Comparison of ENCODE assay signal across 10 cellular contexts in the genomic region with DNA sequence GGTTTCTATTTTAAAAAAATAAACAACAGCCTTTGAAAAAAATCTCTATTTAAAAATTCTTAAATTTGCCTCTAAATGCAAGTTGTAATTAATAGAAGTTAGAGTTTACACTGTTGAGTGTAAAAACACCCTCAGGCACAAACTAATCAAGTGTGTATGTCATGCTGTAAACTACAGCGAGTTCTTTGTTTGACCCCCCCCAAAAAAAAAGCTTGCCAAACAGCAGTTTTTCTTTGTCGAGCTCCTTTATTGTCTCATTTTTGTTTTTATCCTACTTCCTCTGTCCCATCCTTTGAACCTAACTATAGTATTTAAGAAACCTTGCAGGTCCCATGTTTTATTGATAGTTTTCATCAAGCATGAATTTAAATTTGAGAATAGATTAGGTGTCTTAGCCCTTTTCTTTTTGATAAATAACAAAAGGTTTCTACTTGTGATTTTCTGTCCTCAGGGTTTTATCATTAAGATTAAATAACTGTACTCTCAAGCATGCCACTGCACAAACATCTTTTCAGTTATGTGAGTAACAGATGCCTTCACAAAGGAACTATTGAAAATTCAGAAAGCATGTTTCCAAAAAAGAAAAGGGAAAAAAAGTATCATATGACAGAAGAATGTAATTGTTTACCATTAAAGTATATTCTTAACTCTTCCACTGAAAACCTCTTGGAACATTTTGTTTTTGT.
DNase-seq lines count a peak whose midpoint lies in the region; ATAC-seq and TF ChIP-seq lines count a peak whose summit lies in the region.
"Had no signal": no experiment of that assay in that cellular context is flagged by ENCODE, and none has a peak within 500 bp of the region (broad histone marks: within the 10 kb centered on the region; RNA-seq: fewer than 3 reads in every experiment).

No MANE protein-coding gene starts in this region.

- H3K27me3 ChIP-seq in ACC112 (ENCODE audit: insufficient read depth, low read length) (no peaks in the 10 kb centered on the region), breast epithelium (no peaks in the 10 kb centered on the region), osteoblast (ENCODE audit: insufficient read depth, low read length) (no peaks in the 10 kb centered on the region)
- H3K27me3 ChIP-seq: adrenal gland had no signal

- no peak for DNase-seq in breast epithelium (ENCODE audit: low spot score in 2 of 2)
- DNase-seq in osteoblast (ENCODE audit: insufficient read length, low spot score, missing footprints), result no peak
- DNase-seq in effector CD4-positive, alpha-beta T cell, result no peak
- no peak for DNase-seq in NCI-H510A (lab: John Stamatoyannopoulos, UW)
- DNase-seq: adrenal gland, NCI-H1417 treated with DMSO at 0.1 percent for 48 hours had no signal

- H2AFZ ChIP-seq in ACC112 (ENCODE audit: low read length, unreplicated experiment), result no peak overlapping the region
- no peak overlapping the region for H2AFZ ChIP-seq in osteoblast (ENCODE audit: low read length)

- H3K4me2 ChIP-seq in osteoblast (ENCODE audit: insufficient read depth, low read length), result peak overlapping the region; percentile 42

- H3K79me2 ChIP-seq in ACC112 (ENCODE audit: control insufficient read depth, insufficient read depth, low read length, unreplicated experiment) (peaks cover 31% of the 10 kb centered on the region), osteoblast (ENCODE audit: insufficient read depth, low read length) (peaks cover 77% of the 10 kb centered on the region)

- H3K27ac ChIP-seq in ACC112 (ENCODE audit: low read depth, low read length), result peak overlapping the region; percentile 77
- peak overlapping the region; percentile 40 to 65 for H3K27ac ChIP-seq in breast epithelium
- H3K27ac ChIP-seq in osteoblast (ENCODE audit: low read depth, low read length), result peak overlapping the region; percentile 56

- peaks cover 0 to 2% (median 0%) of the 10 kb centered on the region in 3 donors for H3K9me3 Mint-ChIP-seq in IgD-negative memory B cell

- H3K36me3 Mint-ChIP-seq in IgD-negative memory B cell, result peaks cover 10% of the 10 kb centered on the region

- peaks cover 74% of the 10 kb centered on the region for H3K4me1 ChIP-seq in ACC112 (ENCODE audit: control insufficient read depth, insufficient read depth, low read length, unreplicated experiment)
- peaks cover 7 to 55% of the 10 kb centered on the region in 2 donors for H3K4me1 ChIP-seq in breast epithelium
- peaks cover 78% of the 10 kb centered on the region for H3K4me1 ChIP-seq in osteoblast (ENCODE audit: insufficient read depth, low read length)

- H4K20me1 ChIP-seq in osteoblast (ENCODE audit: insufficient read depth, low read length), result no peaks in the 10 kb centered on the region

- ATAC-seq in GM21390 (IDR thresholded peaks at IDR 0.05; ENCODE audit: unreplicated experiment) (no peak), GM19397 (IDR thresholded peaks at IDR 0.05; ENCODE audit: unreplicated experiment) (no peak)

- no peak overlapping the region for H3K4me3 ChIP-seq in ACC112 (ENCODE audit: low read depth, low read length)
- H3K4me3 ChIP-seq in breast epithelium, result no peak overlapping the region
- H3K4me3 ChIP-seq in osteoblast (ENCODE audit: insufficient read depth, low read length), result no peak overlapping the region
- H3K4me3 ChIP-seq: adrenal gland had no signal

- H3K9me3 ChIP-seq in breast epithelium, result no peaks in the 10 kb centered on the region
- H3K9me3 ChIP-seq in osteoblast (ENCODE audit: low read depth, low read length), result no peaks in the 10 kb centered on the region
- H3K9me3 ChIP-seq: adrenal gland had no signal

- H3K27me3 Mint-ChIP-seq in IgD-negative memory B cell, result no peaks in the 10 kb centered on the region

- H3K4me1 Mint-ChIP-seq in IgD-negative memory B cell, result peaks cover 46 to 66% (median 60%) of the 10 kb centered on the region in 3 donors

- H3K4me3 Mint-ChIP-seq in IgD-negative memory B cell, result peak overlapping the region in 1 of 4 donors; percentile 42

- peaks cover 31% of the 10 kb centered on the region for H3K36me3 ChIP-seq in ACC112 (ENCODE audit: insufficient read depth, low read length)
- no peaks in the 10 kb centered on the region for H3K36me3 ChIP-seq in breast epithelium
- H3K36me3 ChIP-seq in osteoblast (ENCODE audit: insufficient read depth, low read length), result peaks cover 72% of the 10 kb centered on the region

- intact Hi-C loops in breast epithelium (cut with DNase I; ENCODE audit: low total_unique reads), result no loop called here

- no peak for TF ChIP-seq POLR2A in breast epithelium (IDR thresholded peaks at IDR 0.05)

- H3K27ac Mint-ChIP-seq in IgD-negative memory B cell, result peak overlapping the region in 2 of 3 donors; percentile 65 to 88

- TF ChIP-seq CTCF in breast epithelium (IDR thresholded peaks at IDR 0.05) (no peak), osteoblast (IDR thresholded peaks at IDR 0.05; ENCODE audit: extremely low read depth, low read depth, low read length) (no peak)
